ENCODE assay signal across 2 cellular contexts in genomic region chr20:4482378-4482777, GRCh38.
TF ChIP-seq lines count a peak whose summit lies in the region.

No MANE protein-coding gene starts in this region.

TF ChIP-seq in IMR-90, 13 proteins besides CTCF, POLR2A, EP300 and RAD21:
- TF ChIP-seq MXI1 (IDR thresholded peaks at IDR 0.05; ENCODE audit: borderline replicate concordance, low read depth, low read length), result no peak

TF ChIP-seq in H1, 55 proteins besides CTCF, POLR2A, EP300 and RAD21:
- TF ChIP-seq PHF8 (conservative IDR thresholded peaks at IDR 0.05; ENCODE audit: low read depth, low read length) (no peak), E2F6 (IDR thresholded peaks at IDR 0.05) (no peak), SIRT6 (IDR thresholded peaks at IDR 0.05; ENCODE audit: low read length) (no peak), GTF2F1 (IDR thresholded peaks at IDR 0.05; ENCODE audit: borderline replicate concordance, low read depth, low read length) (no peak), BCL11A (IDR thresholded peaks at IDR 0.05; ENCODE audit: low read depth in 2 of 2, low read length in 2 of 2) (no peak), SP2 (IDR thresholded peaks at IDR 0.05; ENCODE audit: low read length) (no peak), CHD1 (IDR thresholded peaks at IDR 0.05; ENCODE audit: low read depth, low read length) (no peak), FOSL1 (IDR thresholded peaks at IDR 0.05; ENCODE audit: insufficient read depth, low read depth, low read length) (no peak), NRF1 (IDR thresholded peaks at IDR 0.05; ENCODE audit: low read depth, low read length) (no peak), YY1 (IDR thresholded peaks at IDR 0.05; ENCODE audit: low read depth, low read length) (no peak), KDM1A (IDR thresholded peaks at IDR 0.05; ENCODE audit: borderline replicate concordance, low read length) (no peak), TEAD4 (IDR thresholded peaks at IDR 0.05; ENCODE audit: low read depth, low read length) (no peak), BACH1 (IDR thresholded peaks at IDR 0.05; ENCODE audit: low read length) (no peak), MAFK (IDR thresholded peaks at IDR 0.05; ENCODE audit: low read depth, low read length) (no peak), SUZ12 (IDR thresholded peaks at IDR 0.05; ENCODE audit: low read length) (no peak)
